Comparison of ENCODE assay signal across 8 cellular contexts in genomic region chr5:123601610-123602009, GRCh38.
"Had no signal": no experiment of that assay in that cellular context is flagged by ENCODE, and none has a peak within 500 bp of the region (broad histone marks: within the 10 kb centered on the region; RNA-seq: fewer than 3 reads in every experiment).

No MANE protein-coding gene starts in this region.

- H3K4me3 Mint-ChIP-seq: H9, HFFc6, IgD-negative memory B cell had no signal

- ATAC-seq: HepG2 had no signal

- DNase-seq: GM23248, H9, HCEC 1CT, HFFc6, KBM-7 had no signal

- H2AFZ ChIP-seq: GM23248 had no signal

- H3K27me3 Mint-ChIP-seq: IgD-negative memory B cell had no signal

- H3K27ac ChIP-seq: GM23248, HL-60 had no signal

- H3K9ac ChIP-seq: GM23248 had no signal

- H3K9me3 Mint-ChIP-seq: H9, HFFc6, IgD-negative memory B cell had no signal

- H3K4me3 ChIP-seq: GM23248 had no signal

- H3K27ac Mint-ChIP-seq: H9, HFFc6, IgD-negative memory B cell had no signal
